Comparison of ENCODE assay signal across 35 cellular contexts in the genomic region with DNA sequence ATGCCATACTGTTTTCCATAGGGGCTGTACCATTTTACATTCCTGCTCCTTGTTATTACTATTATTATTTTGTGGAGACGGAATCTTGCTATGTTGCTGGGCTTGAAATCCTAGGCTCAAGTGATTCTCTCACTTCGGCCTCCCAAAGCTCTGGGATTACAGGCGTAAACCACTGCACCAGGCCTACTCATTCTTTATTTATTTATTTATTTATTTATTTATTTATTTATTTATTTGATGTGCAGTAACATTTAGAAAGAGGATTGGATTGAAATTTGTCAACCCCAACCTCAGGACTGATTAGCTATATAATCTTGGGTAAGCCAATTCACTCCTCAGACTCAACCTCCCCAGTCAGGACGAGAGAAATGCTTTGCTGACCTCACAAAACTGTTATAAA.
"Had no signal": no experiment of that assay in that cellular context is flagged by ENCODE, and none has a peak within 500 bp of the region (broad histone marks: within the 10 kb centered on the region; RNA-seq: fewer than 3 reads in every experiment).

No MANE protein-coding gene starts in this region.

- H3K27me3 ChIP-seq: MG63 had no signal

- DNase-seq: Kasumi-1, MG63, MM.1S, MV-4-11, NCI-H1048, NCI-H1092, NCI-H1092 treated with DMSO at 0.1 percent for 48 hours, NCI-H1105, NCI-H1105 treated with DMSO at 0.1 percent for 48 hours, NCI-H1417, NCI-H1417 treated with DMSO at 0.1 percent for 48 hours, NCI-H1436, NCI-H1436 treated with DMSO at 0.1 percent for 48 hours, NCI-H146, NCI-H1694, NCI-H1694 treated with DMSO at 0.1 percent for 48 hours, NCI-H187, NCI-H187 treated with DMSO at 0.1 percent for 48 hours, NCI-H1930, NCI-H2029, NCI-H2029 treated with DMSO at 0.1 percent for 48 hours, NCI-H2081, NCI-H2081 treated with DMSO at 0.1 percent for 48 hours, NCI-H2107, NCI-H2171, NCI-H2171 treated with DMSO at 0.1 percent for 48 hours, NCI-H2227 treated with DMSO at 0.1 percent for 48 hours, NCI-H226, NCI-H345, NCI-H446, NCI-H446 treated with DMSO at 0.1 percent for 48 hours, NCI-H510A, NCI-H510A treated with DMSO at 0.1 percent for 48 hours, NCI-H524, NCI-H524 treated with DMSO at 0.1 percent for 48 hours had no signal

- H3K36me3 ChIP-seq: MG63 had no signal

- H3K9me3 ChIP-seq: MG63 had no signal

- H3K4me3 ChIP-seq: MG63 had no signal
